Comparison of ENCODE assay signal across 9 cellular contexts in the genomic region with DNA sequence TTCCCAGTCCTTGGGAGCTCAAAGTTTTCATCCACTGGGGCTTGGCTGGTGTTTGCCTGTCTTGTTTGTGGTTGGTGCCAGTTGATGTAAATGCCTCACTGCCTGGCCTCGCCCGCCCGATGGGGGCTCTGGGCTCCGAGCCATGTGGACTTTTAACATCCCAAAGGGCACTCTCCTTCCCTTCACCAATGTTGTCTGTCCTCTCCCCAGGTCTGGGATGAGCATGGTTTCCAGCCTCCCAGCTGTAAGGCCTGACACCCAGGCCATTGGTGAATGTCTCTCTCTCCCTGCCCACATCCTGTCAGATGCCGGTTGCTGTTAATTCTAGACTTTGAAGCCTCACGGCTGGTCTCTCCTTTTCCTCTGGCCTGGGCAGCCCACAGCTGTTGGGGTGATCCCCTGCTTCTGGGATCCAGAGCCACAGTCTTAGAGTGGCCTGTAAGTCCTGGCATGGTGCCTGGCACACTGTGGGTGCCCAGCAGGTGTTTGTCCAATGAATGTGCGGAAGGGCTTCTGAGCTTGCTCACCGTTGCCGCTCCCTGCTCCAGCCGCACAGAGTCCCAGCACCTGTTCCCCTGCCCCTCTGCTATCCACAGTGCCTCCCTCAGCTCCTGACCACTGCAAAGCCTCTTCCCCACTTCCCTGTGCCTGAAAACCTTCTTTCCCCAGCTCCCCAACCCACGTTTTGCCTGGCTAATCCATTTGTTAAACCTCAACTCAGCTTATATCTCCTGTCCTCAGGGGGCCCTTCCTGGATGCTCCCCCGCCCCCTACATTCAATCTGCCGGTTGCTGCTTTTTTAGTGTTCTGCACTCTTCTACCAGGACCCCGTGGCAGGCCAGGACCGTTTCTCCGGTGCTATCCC. TPM values are rescaled to one million over a fixed set of nuclear protein-coding genes. Genes with fewer than 3 reads are reported as not detected.
DNase-seq lines count a peak whose midpoint lies in the region; ATAC-seq, FAIRE-seq and TF ChIP-seq lines count a peak whose summit lies in the region.
"Had no signal": no experiment of that assay in that cellular context is flagged by ENCODE, and none has a peak within 500 bp of the region (broad histone marks: within the 10 kb centered on the region; RNA-seq: fewer than 3 reads in every experiment).

No MANE protein-coding gene starts in this region.

- H3K36me3 ChIP-seq in BLaER1 (peaks cover under 1% of the 10 kb centered on the region; the same call in 1 of the 2 replicates), HepG2 (replicated peaks in 1 of 2; ENCODE audit: control insufficient read depth in 1 of 2, insufficient read depth in 2 of 2, low read length in 2 of 2) (no peaks in the 10 kb centered on the region)

- in situ Hi-C loops in HepG2 (cut with HindIII; ENCODE audit: extremely low pct_ligation_motif_present, low pct_unique_long_range_greater_than_20kb), result loop anchor here (25.0 kb wide), 1 partner anchor 159 kb away; no protein-coding TSS in a partner anchor

- H3K4me3 Mint-ChIP-seq in T-helper 1 cell treated with Interleukin-12 subunit alpha and Interleukin-12 subunit beta and Interleukin-4 antibody, amounts not matched to agents 30 μg/mL and 1 μg/mL, for 36 hours, result peak overlapping the region; percentile 46

- 44% methylated on average over 11 of the region's 16 CpGs for WGBS in HepG2 (ENCODE audit: low lambda C conversion rate)

- H3K27ac ChIP-seq in BLaER1 (peak overlapping the region; percentile 67), HepG2 (ENCODE audit: extremely low read length, insufficient read depth, low read length) (peak overlapping the region; percentile 57)

- CTCF ChIA-PET in HepG2 (lab: Yijun Ruan, JAX; ENCODE audit: low intra/inter-chr PET ratio, low total read pairs), result no interaction called here

- peaks cover 29% of the 10 kb centered on the region for H3K4me1 Mint-ChIP-seq in T-helper 1 cell treated with Interleukin-12 subunit alpha and Interleukin-12 subunit beta and Interleukin-4 antibody, amounts not matched to agents 30 μg/mL and 1 μg/mL, for 36 hours (ENCODE audit: low read depth)

- no peak overlapping the region for H2AFZ ChIP-seq in HepG2 (ENCODE audit: low read length)

- intact Hi-C loops in HepG2 (cut with micrococcal nuclease; ENCODE audit: unreplicated experiment), result loop anchor here (10.0 kb wide), 1 partner anchor 129 kb away; a partner anchor contains a TSS

- H3K4me2 ChIP-seq in BLaER1 (peak overlapping the region; percentile 97), HepG2 (ENCODE audit: low read depth, low read length) (peak overlapping the region; percentile 64)

- TF ChIP-seq RAD21 in HepG2 (CRISPR knock-in tag; IDR thresholded peaks at IDR 0.05), result no peak

- peaks cover 5% of the 10 kb centered on the region for H3K36me3 Mint-ChIP-seq in T-helper 1 cell treated with Interleukin-12 subunit alpha and Interleukin-12 subunit beta and Interleukin-4 antibody, amounts not matched to agents 30 μg/mL and 1 μg/mL, for 36 hours (ENCODE audit: low read depth)

- peaks cover 1% of the 10 kb centered on the region for H3K9me3 ChIP-seq in BLaER1
- H3K9me3 ChIP-seq in HepG2 (ENCODE audit: low read length), result peaks cover 1% of the 10 kb centered on the region; the same call in 1 of the 2 replicates

- ATAC-seq in HepG2, result no peak
- no peak for ATAC-seq in HG02759 (IDR thresholded peaks at IDR 0.05; ENCODE audit: unreplicated experiment)

- no TSS peak for BruUV-seq in HepG2 (replicated peaks; lab: Mats Ljungman, UMichigan)

- DNase-seq in GM19238 (ENCODE audit: insufficient read length, low spot score), result peak; percentile 30
- peak; percentile 57 for DNase-seq in HepG2 (ENCODE audit: low spot score)
- DNase-seq in cerebellar nuclear complex (lab: John Stamatoyannopoulos, UW), result no peak
- DNase-seq in NCI-H1694 treated with DMSO at 0.1 percent for 48 hours (lab: John Stamatoyannopoulos, UW), result no peak
- DNase-seq in RPMI8226, result no peak
- DNase-seq: activated CD4-positive, alpha-beta T cell treated with anti-CD3 and anti-CD28 coated beads, Interleukin-2, amount 50 U/mL, for 1 hour had no signal

- no peaks in the 10 kb centered on the region for H3K27me3 Mint-ChIP-seq in T-helper 1 cell treated with Interleukin-12 subunit alpha and Interleukin-12 subunit beta and Interleukin-4 antibody, amounts not matched to agents 30 μg/mL and 1 μg/mL, for 36 hours (ENCODE audit: low read depth)

- peaks cover 17% of the 10 kb centered on the region for H3K79me2 ChIP-seq in HepG2 (ENCODE audit: insufficient read depth, low read length)

- H4K20me1 ChIP-seq in BLaER1 (peaks cover 8% of the 10 kb centered on the region; the same call in 1 of the 2 replicates), HepG2 (ENCODE audit: insufficient read depth, low read length) (no peaks in the 10 kb centered on the region)

- no peak for TF ChIP-seq EP300 in HepG2 (IDR thresholded peaks at IDR 0.05; ENCODE audit: low read depth in 2 of 2, low read length in 2 of 2)
- no peak for TF ChIP-seq EP300 in HepG2 (CRISPR knock-in tag; IDR thresholded peaks at IDR 0.05; ENCODE audit: borderline replicate concordance)

- H3K27me3 ChIP-seq in BLaER1 (no peaks in the 10 kb centered on the region), HepG2 (ENCODE audit: control insufficient read depth in 1 of 2, insufficient read depth in 2 of 2, low read length in 2 of 2) (no peaks in the 10 kb centered on the region; a peak in 1 of 5 replicates)

- peaks cover 6% of the 10 kb centered on the region for H3K9me3 Mint-ChIP-seq in T-helper 1 cell treated with Interleukin-12 subunit alpha and Interleukin-12 subunit beta and Interleukin-4 antibody, amounts not matched to agents 30 μg/mL and 1 μg/mL, for 36 hours

- peak overlapping the region; percentile 11; the same call in 1 of the 2 replicates for H3K4me3 ChIP-seq in BLaER1
- peak overlapping the region in 1 of 3 experiments; percentile 1; a peak in 1 of 6 replicates for H3K4me3 ChIP-seq in HepG2 (replicated peaks in 1 of 3; ENCODE audit: insufficient read depth in 1 of 3, low read depth in 2 of 3, low read length in 3 of 3)

- POLR2A ChIA-PET in HepG2 (lab: Yijun Ruan, JAX), result interaction anchor here (1.0 to 1.6 kb wide), 3 partner anchors 39 to 107 kb away, joined by 3 to 5 read pairs (median 4); a partner anchor contains a TSS

- FAIRE-seq in HepG2 (lab: Jason Lieb, UNC), result no peak

- peak overlapping the region; percentile 93 for H3K27ac Mint-ChIP-seq in T-helper 1 cell treated with Interleukin-12 subunit alpha and Interleukin-12 subunit beta and Interleukin-4 antibody, amounts not matched to agents 30 μg/mL and 1 μg/mL, for 36 hours

- peaks cover 79% of the 10 kb centered on the region for H3K4me1 ChIP-seq in BLaER1
- H3K4me1 ChIP-seq in HepG2 (ENCODE audit: insufficient read depth, low read length), result peaks cover 54% of the 10 kb centered on the region

- peak overlapping the region; percentile 59 for H3K9ac ChIP-seq in BLaER1
- 0 out of 2 replicates have a peak overlapping the region, but pooled peaks have one; percentile 30 for H3K9ac ChIP-seq in HepG2 (ENCODE audit: insufficient read depth, low read depth, low read length)

- no peak for TF ChIP-seq POLR2A in HepG2 (IDR thresholded peaks at IDR 0.05; ENCODE audit: insufficient read depth in 1 of 2, low read depth in 2 of 2, low read length in 2 of 2)

- TF ChIP-seq CTCF in HepG2 (CRISPR knock-in tag; IDR thresholded peaks at IDR 0.05), result no peak

RNA-seq across cellular contexts. Expression of a gene that starts 3.3 kb away (rescaled TPM):
- 31.4 and 43.4 TPM in 2 replicates for total RNA-seq in HepG2 (2016; rRNA removed; fragmentation: Illumina TruSeq; extraction: Trizol)
- total RNA-seq in HepG2 (2016; cell fraction: cytosol; rRNA removed; fragmentation: Illumina TruSeq; extraction: Trizol; ENCODE audit: low read depth), result 9.1 and 10.6 TPM in 2 replicates
- total RNA-seq in HepG2 (2016; cell fraction: insoluble cytoplasmic fraction; rRNA removed; fragmentation: Illumina TruSeq; extraction: Trizol), result 30.8 and 45.5 TPM in 2 replicates
- total RNA-seq in HepG2 (2016; cell fraction: membrane; rRNA removed; fragmentation: Illumina TruSeq; extraction: Trizol), result 23.1 and 25.3 TPM in 2 replicates
- total RNA-seq in HepG2 (2016; cell fraction: nucleus; rRNA removed; fragmentation: Illumina TruSeq; extraction: Trizol), result 12.4 and 14.4 TPM in 2 replicates
- 18.7 and 21.6 TPM in 2 replicates for polyA plus RNA-seq in HepG2 (2011; rRNA removed)
- 19.8 and 22.2 TPM in 2 replicates for polyA plus RNA-seq in HepG2 (2011; cell fraction: cytosol; rRNA removed)
- polyA plus RNA-seq in HepG2 (2011; cell fraction: nucleus; rRNA removed), result 12.8 and 14.0 TPM in 2 replicates
- 13.3 and 16.8 TPM in 2 replicates for polyA plus RNA-seq in HepG2 (2012)
- polyA plus RNA-seq in HepG2 (2016; cell fraction: cytosol; fragmentation: Illumina TruSeq; extraction: Trizol; ENCODE audit: low read depth), result 4.2 and 5.1 TPM in 2 replicates
- 37.9 and 38.1 TPM in 2 replicates for polyA plus RNA-seq in HepG2 (2016; cell fraction: insoluble cytoplasmic fraction; fragmentation: Illumina TruSeq; extraction: Trizol; ENCODE audit: low read depth)
- polyA plus RNA-seq in HepG2 (2016; cell fraction: membrane; fragmentation: Illumina TruSeq; extraction: Trizol; ENCODE audit: low read depth), result 11.1 and 13.7 TPM in 2 replicates
- polyA plus RNA-seq in HepG2 (2016; cell fraction: nucleus; fragmentation: Illumina TruSeq; extraction: Trizol; ENCODE audit: insufficient read depth, low read depth), result 24.6 and 27.6 TPM in 2 replicates
- 23.0 and 28.7 TPM in 2 replicates for polyA minus RNA-seq in HepG2 (2011; rRNA and poly(A)+ RNA removed; ENCODE audit: low replicate concordance)
- polyA minus RNA-seq in HepG2 (2011; cell fraction: cytosol; rRNA and poly(A)+ RNA removed), result 11.2 and 12.0 TPM in 2 replicates
- polyA minus RNA-seq in HepG2 (2011; cell fraction: nucleus; rRNA and poly(A)+ RNA removed), result 6.7 and 8.5 TPM in 2 replicates

RNA-seq across cellular contexts. Expression of a gene that starts 46.1 kb away (rescaled TPM):
- total RNA-seq in HepG2 (2016; rRNA removed; fragmentation: Illumina TruSeq; extraction: Trizol), result 8.7 and 9.3 TPM in 2 replicates
- 1.4 and 1.6 TPM in 2 replicates for total RNA-seq in HepG2 (2016; cell fraction: cytosol; rRNA removed; fragmentation: Illumina TruSeq; extraction: Trizol; ENCODE audit: low read depth)
- 8.7 and 9.2 TPM in 2 replicates for total RNA-seq in HepG2 (2016; cell fraction: insoluble cytoplasmic fraction; rRNA removed; fragmentation: Illumina TruSeq; extraction: Trizol)
- 4.1 and 4.7 TPM in 2 replicates for total RNA-seq in HepG2 (2016; cell fraction: membrane; rRNA removed; fragmentation: Illumina TruSeq; extraction: Trizol)
- 5.0 and 6.1 TPM in 2 replicates for total RNA-seq in HepG2 (2016; cell fraction: nucleus; rRNA removed; fragmentation: Illumina TruSeq; extraction: Trizol)
- 4.6 and 4.8 TPM in 2 replicates for polyA plus RNA-seq in HepG2 (2011; rRNA removed)
- 3.6 and 3.7 TPM in 2 replicates for polyA plus RNA-seq in HepG2 (2011; cell fraction: cytosol; rRNA removed)
- 7.8 and 8.5 TPM in 2 replicates for polyA plus RNA-seq in HepG2 (2011; cell fraction: nucleus; rRNA removed)
- polyA plus RNA-seq in HepG2 (2012), result 3.3 and 3.7 TPM in 2 replicates
- 0.69 and 0.75 TPM in 2 replicates for polyA plus RNA-seq in HepG2 (2016; cell fraction: cytosol; fragmentation: Illumina TruSeq; extraction: Trizol; ENCODE audit: low read depth)
- 6.4 and 7.8 TPM in 2 replicates for polyA plus RNA-seq in HepG2 (2016; cell fraction: insoluble cytoplasmic fraction; fragmentation: Illumina TruSeq; extraction: Trizol; ENCODE audit: low read depth)
- polyA plus RNA-seq in HepG2 (2016; cell fraction: membrane; fragmentation: Illumina TruSeq; extraction: Trizol; ENCODE audit: low read depth), result 1.5 and 1.9 TPM in 2 replicates
- 17.0 and 22.7 TPM in 2 replicates for polyA plus RNA-seq in HepG2 (2016; cell fraction: nucleus; fragmentation: Illumina TruSeq; extraction: Trizol; ENCODE audit: insufficient read depth, low read depth)
- polyA minus RNA-seq in HepG2 (2011; rRNA and poly(A)+ RNA removed; ENCODE audit: low replicate concordance), result 3.1 and 7.0 TPM in 2 replicates
- 1.3 and 2.0 TPM in 2 replicates for polyA minus RNA-seq in HepG2 (2011; cell fraction: cytosol; rRNA and poly(A)+ RNA removed)
- 2.4 and 3.9 TPM in 2 replicates for polyA minus RNA-seq in HepG2 (2011; cell fraction: nucleus; rRNA and poly(A)+ RNA removed)

RNA-seq across cellular contexts. Expression of a gene that starts 46.4 kb away (rescaled TPM):
- total RNA-seq in HepG2 (2016; rRNA removed; fragmentation: Illumina TruSeq; extraction: Trizol), result 20.4 and 33.8 TPM in 2 replicates
- 4.7 and 5.7 TPM in 2 replicates for total RNA-seq in HepG2 (2016; cell fraction: cytosol; rRNA removed; fragmentation: Illumina TruSeq; extraction: Trizol; ENCODE audit: low read depth)
- total RNA-seq in HepG2 (2016; cell fraction: insoluble cytoplasmic fraction; rRNA removed; fragmentation: Illumina TruSeq; extraction: Trizol), result 17.2 and 21.3 TPM in 2 replicates
- 17.1 and 18.2 TPM in 2 replicates for total RNA-seq in HepG2 (2016; cell fraction: membrane; rRNA removed; fragmentation: Illumina TruSeq; extraction: Trizol)
- total RNA-seq in HepG2 (2016; cell fraction: nucleus; rRNA removed; fragmentation: Illumina TruSeq; extraction: Trizol), result 17.8 and 20.6 TPM in 2 replicates
- polyA plus RNA-seq in HepG2 (2011; rRNA removed), result 19.0 and 30.1 TPM in 2 replicates
- 11.3 and 14.0 TPM in 2 replicates for polyA plus RNA-seq in HepG2 (2011; cell fraction: cytosol; rRNA removed)
- polyA plus RNA-seq in HepG2 (2011; cell fraction: nucleus; rRNA removed), result 34.2 TPM in 2 replicates
- 18.2 and 19.8 TPM in 2 replicates for polyA plus RNA-seq in HepG2 (2012)
- polyA plus RNA-seq in HepG2 (2016; cell fraction: cytosol; fragmentation: Illumina TruSeq; extraction: Trizol; ENCODE audit: low read depth), result 5.7 and 6.7 TPM in 2 replicates
- polyA plus RNA-seq in HepG2 (2016; cell fraction: insoluble cytoplasmic fraction; fragmentation: Illumina TruSeq; extraction: Trizol; ENCODE audit: low read depth), result 33.6 and 43.4 TPM in 2 replicates
- polyA plus RNA-seq in HepG2 (2016; cell fraction: membrane; fragmentation: Illumina TruSeq; extraction: Trizol; ENCODE audit: low read depth), result 16.8 and 19.5 TPM in 2 replicates
- 33.5 and 33.9 TPM in 2 replicates for polyA plus RNA-seq in HepG2 (2016; cell fraction: nucleus; fragmentation: Illumina TruSeq; extraction: Trizol; ENCODE audit: insufficient read depth, low read depth)
- polyA minus RNA-seq in HepG2 (2011; rRNA and poly(A)+ RNA removed; ENCODE audit: low replicate concordance), result 21.1 and 36.0 TPM in 2 replicates
- 17.0 and 22.2 TPM in 2 replicates for polyA minus RNA-seq in HepG2 (2011; cell fraction: cytosol; rRNA and poly(A)+ RNA removed)
- 32.4 and 38.9 TPM in 2 replicates for polyA minus RNA-seq in HepG2 (2011; cell fraction: nucleus; rRNA and poly(A)+ RNA removed)

Comparison
In these comparisons a context has a peak if more than half of its experiments do, and no peak if none do; other contexts are left out.
1. DNase-seq: peak in GM19238 (single experiment) and HepG2 (single experiment); none in cerebellar nuclear complex (0 of 2), NCI-H1694 treated with DMSO at 0.1 percent for 48 hours (single experiment) and RPMI8226 (single experiment).